1 cellular context compared by ENCODE assay signal in the genomic region with DNA sequence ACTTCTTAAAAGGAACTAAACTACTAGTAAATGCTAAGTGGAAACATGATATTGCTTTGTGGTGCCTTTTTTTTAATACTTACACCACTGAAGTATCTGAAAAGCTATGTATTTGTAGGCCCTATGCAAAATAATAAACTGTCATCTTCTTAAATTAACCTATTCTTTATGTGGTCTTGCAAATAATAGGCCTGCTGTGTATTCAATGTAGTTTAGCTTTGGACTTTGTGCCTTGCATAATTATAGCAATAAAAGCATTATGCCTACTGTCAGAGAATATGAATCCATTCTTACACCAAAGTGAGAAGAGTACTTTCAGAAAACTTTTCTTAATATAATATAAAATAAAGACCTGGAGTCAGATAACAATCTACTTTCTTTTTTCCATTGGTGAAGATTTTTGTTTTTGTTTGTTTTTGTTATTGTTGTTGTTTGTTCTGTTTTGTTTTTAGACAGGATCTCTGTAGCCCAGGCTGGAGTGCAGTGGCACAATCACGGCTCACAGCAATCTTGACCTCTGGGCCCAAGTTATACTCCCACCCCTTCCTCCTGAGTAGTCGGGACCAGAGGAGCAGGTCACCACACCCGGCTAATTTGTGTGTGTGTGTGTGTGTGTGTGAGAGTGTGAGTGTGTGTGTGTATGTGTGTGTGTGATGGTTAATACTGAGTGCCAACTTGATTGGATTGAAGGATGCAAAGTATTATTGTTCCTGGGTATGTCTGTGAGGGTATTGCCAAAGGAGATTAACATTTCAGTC.
TF ChIP-seq lines count a peak whose summit lies in the region.

No MANE protein-coding gene starts in this region.

TF ChIP-seq in GM23338, 12 proteins besides CTCF, POLR2A, EP300 and RAD21 (continued from another document):
- TF ChIP-seq JUNB (IDR thresholded peaks at IDR 0.05; ENCODE audit: unreplicated experiment): no peak
- no peak for TF ChIP-seq STAT1 (IDR thresholded peaks at IDR 0.05; ENCODE audit: unreplicated experiment)
- no peak for TF ChIP-seq ZNF331 (CRISPR knock-in tag; IDR thresholded peaks at IDR 0.05; ENCODE audit: low read depth)
- no peak for TF ChIP-seq ZNF114 (CRISPR knock-in tag; IDR thresholded peaks at IDR 0.05)
